Comparison of ENCODE assay signal across 1 cellular context in the genomic region with DNA sequence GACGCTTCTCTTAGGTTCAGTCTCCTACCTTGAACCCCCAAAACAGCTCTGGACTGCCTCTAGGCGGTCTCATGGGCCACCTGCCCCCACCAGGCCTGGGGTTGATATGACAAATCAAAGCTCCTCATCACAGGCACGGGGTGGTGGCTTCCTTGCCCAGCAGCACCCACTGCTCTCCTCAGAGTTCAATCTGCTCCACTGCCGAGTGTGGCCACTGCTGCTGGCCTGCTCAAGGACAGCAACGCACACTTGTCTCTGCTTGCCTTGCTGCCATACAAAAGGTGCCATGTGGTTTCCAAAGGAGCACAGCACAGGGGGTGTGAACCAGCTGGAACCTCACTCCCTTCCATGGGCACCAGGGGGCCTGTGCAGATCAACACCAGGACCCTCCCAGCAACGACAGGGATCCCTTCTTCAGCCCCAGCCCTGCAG.
TF ChIP-seq lines count a peak whose summit lies in the region.

No MANE protein-coding gene starts in this region.

TF ChIP-seq in HepG2, 621 proteins besides CTCF, POLR2A, EP300 and RAD21:
- TF ChIP-seq HOXA3 (CRISPR knock-in tag; IDR thresholded peaks at IDR 0.05) (no peak), MXI1 (IDR thresholded peaks at IDR 0.05; ENCODE audit: borderline replicate concordance, low read depth, low read length) (0 out of 3 replicates have a peak, but pooled peaks have one; percentile 19), HOXA9 (CRISPR knock-in tag; IDR thresholded peaks at IDR 0.05; ENCODE audit: borderline replicate concordance) (no peak), KDM2A (CRISPR knock-in tag; IDR thresholded peaks at IDR 0.05; ENCODE audit: borderline replicate concordance, low read depth) (peak; percentile 14; the same call in 1 of the 2 replicates), ZNF292 (CRISPR knock-in tag; IDR thresholded peaks at IDR 0.05; ENCODE audit: borderline replicate concordance, low read depth) (peak; percentile 26; the same call in 1 of the 2 replicates), HMGXB4 (CRISPR knock-in tag; IDR thresholded peaks at IDR 0.05; ENCODE audit: borderline replicate concordance in 1 of 2, low read depth in 1 of 2) (0 out of 4 replicates have a peak, but pooled peaks of 1 of the 2 experiments have one; percentile 8), ZFP91 (CRISPR knock-in tag; IDR thresholded peaks at IDR 0.05; ENCODE audit: borderline replicate concordance) (peak; percentile 58; the same call in 1 of the 2 replicates), MYC (CRISPR knock-in tag; IDR thresholded peaks at IDR 0.05; ENCODE audit: borderline replicate concordance) (0 out of 2 replicates have a peak, but pooled peaks have one; percentile 21), FOXC1 (CRISPR knock-in tag; IDR thresholded peaks at IDR 0.05; ENCODE audit: borderline replicate concordance) (0 out of 2 replicates have a peak, but pooled peaks have one; percentile 60), KLF13 (CRISPR knock-in tag; IDR thresholded peaks at IDR 0.05) (no peak), SALL2 (CRISPR knock-in tag; IDR thresholded peaks at IDR 0.05) (no peak)
- TF ChIP-seq, protein P1, sequence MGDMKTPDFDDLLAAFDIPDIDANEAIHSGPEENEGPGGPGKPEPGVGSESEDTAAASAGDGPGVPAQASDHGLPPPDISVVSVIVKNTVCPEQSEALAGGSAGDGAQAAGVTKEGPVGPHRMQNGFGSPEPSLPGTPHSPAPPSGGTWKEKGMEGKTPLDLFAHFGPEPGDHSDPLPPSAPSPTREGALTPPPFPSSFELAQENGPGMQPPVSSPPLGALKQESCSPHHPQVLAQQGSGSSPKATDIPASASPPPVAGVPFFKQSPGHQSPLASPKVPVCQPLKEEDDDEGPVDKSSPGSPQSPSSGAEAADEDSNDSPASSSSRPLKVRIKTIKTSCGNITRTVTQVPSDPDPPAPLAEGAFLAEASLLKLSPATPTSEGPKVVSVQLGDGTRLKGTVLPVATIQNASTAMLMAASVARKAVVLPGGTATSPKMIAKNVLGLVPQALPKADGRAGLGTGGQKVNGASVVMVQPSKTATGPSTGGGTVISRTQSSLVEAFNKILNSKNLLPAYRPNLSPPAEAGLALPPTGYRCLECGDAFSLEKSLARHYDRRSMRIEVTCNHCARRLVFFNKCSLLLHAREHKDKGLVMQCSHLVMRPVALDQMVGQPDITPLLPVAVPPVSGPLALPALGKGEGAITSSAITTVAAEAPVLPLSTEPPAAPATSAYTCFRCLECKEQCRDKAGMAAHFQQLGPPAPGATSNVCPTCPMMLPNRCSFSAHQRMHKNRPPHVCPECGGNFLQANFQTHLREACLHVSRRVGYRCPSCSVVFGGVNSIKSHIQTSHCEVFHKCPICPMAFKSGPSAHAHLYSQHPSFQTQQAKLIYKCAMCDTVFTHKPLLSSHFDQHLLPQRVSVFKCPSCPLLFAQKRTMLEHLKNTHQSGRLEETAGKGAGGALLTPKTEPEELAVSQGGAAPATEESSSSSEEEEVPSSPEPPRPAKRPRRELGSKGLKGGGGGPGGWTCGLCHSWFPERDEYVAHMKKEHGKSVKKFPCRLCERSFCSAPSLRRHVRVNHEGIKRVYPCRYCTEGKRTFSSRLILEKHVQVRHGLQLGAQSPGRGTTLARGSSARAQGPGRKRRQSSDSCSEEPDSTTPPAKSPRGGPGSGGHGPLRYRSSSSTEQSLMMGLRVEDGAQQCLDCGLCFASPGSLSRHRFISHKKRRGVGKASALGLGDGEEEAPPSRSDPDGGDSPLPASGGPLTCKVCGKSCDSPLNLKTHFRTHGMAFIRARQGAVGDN (CRISPR knock-in tag; IDR thresholded peaks at IDR 0.05): peak; percentile 24
- TF ChIP-seq, protein P2, sequence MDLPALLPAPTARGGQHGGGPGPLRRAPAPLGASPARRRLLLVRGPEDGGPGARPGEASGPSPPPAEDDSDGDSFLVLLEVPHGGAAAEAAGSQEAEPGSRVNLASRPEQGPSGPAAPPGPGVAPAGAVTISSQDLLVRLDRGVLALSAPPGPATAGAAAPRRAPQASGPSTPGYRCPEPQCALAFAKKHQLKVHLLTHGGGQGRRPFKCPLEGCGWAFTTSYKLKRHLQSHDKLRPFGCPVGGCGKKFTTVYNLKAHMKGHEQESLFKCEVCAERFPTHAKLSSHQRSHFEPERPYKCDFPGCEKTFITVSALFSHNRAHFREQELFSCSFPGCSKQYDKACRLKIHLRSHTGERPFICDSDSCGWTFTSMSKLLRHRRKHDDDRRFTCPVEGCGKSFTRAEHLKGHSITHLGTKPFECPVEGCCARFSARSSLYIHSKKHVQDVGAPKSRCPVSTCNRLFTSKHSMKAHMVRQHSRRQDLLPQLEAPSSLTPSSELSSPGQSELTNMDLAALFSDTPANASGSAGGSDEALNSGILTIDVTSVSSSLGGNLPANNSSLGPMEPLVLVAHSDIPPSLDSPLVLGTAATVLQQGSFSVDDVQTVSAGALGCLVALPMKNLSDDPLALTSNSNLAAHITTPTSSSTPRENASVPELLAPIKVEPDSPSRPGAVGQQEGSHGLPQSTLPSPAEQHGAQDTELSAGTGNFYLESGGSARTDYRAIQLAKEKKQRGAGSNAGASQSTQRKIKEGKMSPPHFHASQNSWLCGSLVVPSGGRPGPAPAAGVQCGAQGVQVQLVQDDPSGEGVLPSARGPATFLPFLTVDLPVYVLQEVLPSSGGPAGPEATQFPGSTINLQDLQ (CRISPR knock-in tag; IDR thresholded peaks at IDR 0.05): peak; percentile 35; the same call in 1 of the 2 replicates
